Comparison of ENCODE assay signal across 9 cellular contexts in the genomic region with DNA sequence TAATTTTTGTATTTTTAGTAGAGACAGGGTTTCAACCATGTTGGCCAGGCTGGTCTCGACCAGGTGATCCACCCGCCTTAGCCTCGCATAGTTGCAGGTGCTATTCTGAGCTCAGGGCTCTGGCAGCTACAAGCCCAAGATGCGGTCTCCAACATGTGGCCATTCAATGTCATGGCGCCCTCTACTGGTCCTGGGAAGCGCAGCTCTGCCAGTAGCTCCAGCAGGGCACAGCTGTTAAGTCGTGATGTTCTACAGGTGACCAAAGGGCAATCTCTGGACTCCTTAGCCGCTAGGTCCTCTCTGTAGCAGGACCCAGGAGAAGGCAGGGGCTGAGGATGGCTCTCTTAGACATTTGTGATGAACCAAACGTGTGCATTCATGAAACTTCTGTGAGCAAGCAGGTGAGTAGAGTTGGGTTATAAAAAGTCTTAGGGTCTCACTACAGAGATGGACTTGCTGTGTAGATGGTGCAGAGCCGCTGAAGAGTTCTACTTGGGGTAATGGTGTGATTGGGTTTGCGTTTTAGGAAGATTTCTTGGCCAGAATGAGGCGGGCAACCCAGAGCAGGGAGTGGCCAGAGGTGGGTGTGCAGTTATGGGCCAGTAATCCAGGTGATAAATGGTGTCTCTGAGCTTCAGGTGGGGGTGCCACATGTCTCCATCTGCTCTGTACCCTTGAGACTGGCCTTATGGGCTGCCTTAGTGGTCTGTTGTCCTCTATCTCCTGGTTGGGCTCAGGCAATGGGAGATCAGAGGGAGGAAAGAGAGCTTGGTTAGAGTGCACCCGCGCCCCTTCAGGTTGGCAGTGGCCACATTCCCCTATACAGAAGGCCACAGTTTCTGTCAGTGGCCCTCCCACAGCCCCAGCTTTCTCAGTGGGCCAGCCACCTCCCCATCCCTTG. TPM values are rescaled to one million over a fixed set of nuclear protein-coding genes. Genes with fewer than 3 reads are reported as not detected.
DNase-seq lines count a peak whose midpoint lies in the region; ATAC-seq, FAIRE-seq and TF ChIP-seq lines count a peak whose summit lies in the region.
"Had no signal": no experiment of that assay in that cellular context is flagged by ENCODE, and none has a peak within 500 bp of the region (broad histone marks: within the 10 kb centered on the region; RNA-seq: fewer than 3 reads in every experiment).

No MANE protein-coding gene starts in this region.

- H3K9me3 Mint-ChIP-seq in activated T-helper 1 cell treated with anti-CD3 and anti-CD28 coated beads, Interleukin-12 subunit alpha, Interleukin-12 subunit beta, Interleukin-2, Interleukin-4 antibody, amounts not matched to agents 30 ng/mL and 10 ng/mL and 1 ng/mL, durations not matched to agents 14 hours and 24 hours and 36 hours, result no peaks in the 10 kb centered on the region

- peaks cover 9% of the 10 kb centered on the region for H3K4me1 Mint-ChIP-seq in activated T-helper 1 cell treated with anti-CD3 and anti-CD28 coated beads, Interleukin-12 subunit alpha, Interleukin-12 subunit beta, Interleukin-2, Interleukin-4 antibody, amounts not matched to agents 30 ng/mL and 10 ng/mL and 1 ng/mL, durations not matched to agents 14 hours and 24 hours and 36 hours (ENCODE audit: low read depth)

- no peak overlapping the region for H4K91ac ChIP-seq in IMR-90 (ENCODE audit: insufficient read depth, low read depth, low read length)

- no peak overlapping the region for H4K8ac ChIP-seq in IMR-90 (ENCODE audit: low read depth in 2 of 2, low read length in 2 of 2)

- CTCF ChIA-PET in IMR-90 (lab: Yijun Ruan, JAX), result interaction anchor here (0.6 to 4.2 kb wide), 34 partner anchors 10 to 337 kb away, joined by 3 to 90 read pairs (median 4); no protein-coding TSS in a partner anchor

- H3K9me3 ChIP-seq in IMR-90 (ENCODE audit: control insufficient read depth, insufficient read depth, low read length), result peaks cover 12% of the 10 kb centered on the region
- no peaks in the 10 kb centered on the region for H3K9me3 ChIP-seq in pancreas

- peak; percentile 51 for DNase-seq in DMS153 treated with DMSO at 0.1 percent for 48 hours (lab: John Stamatoyannopoulos, UW; ENCODE audit: unreplicated experiment)
- peak; percentile 76 for DNase-seq in IMR-90
- DNase-seq in RCC 7860 (ENCODE audit: low spot score), result peak; percentile 44
- DNase-seq in activated T-helper 1 cell treated with anti-CD3 and anti-CD28 coated beads, Interleukin-12 subunit alpha, Interleukin-12 subunit beta, Interleukin-2, Interleukin-4 antibody, amounts not matched to agents 30 ng/mL and 10 ng/mL and 1 ng/mL, durations not matched to agents 14 hours and 24 hours and 36 hours (ENCODE audit: low spot score), result peak; percentile 65
- peak; percentile 40 for DNase-seq in foreskin melanocyte
- DNase-seq in pancreas, result peak; percentile 39 to 74 (median 60)
- DNase-seq in urothelium cell line (ENCODE audit: low spot score), result peak; percentile 86

- no peak overlapping the region for H2AK5ac ChIP-seq in IMR-90 (ENCODE audit: low read depth, low read length)

- no peak overlapping the region for H3K14ac ChIP-seq in IMR-90 (replicated peaks; ENCODE audit: low read depth, low read length)

- no peak overlapping the region for H4K5ac ChIP-seq in IMR-90 (ENCODE audit: low read depth, low read length)

- peaks cover 13% of the 10 kb centered on the region for H3K27me3 ChIP-seq in IMR-90 (ENCODE audit: control insufficient read depth, insufficient read depth, low read length)
- H3K27me3 ChIP-seq in pancreas, result no peaks in the 10 kb centered on the region

- H2BK20ac ChIP-seq in IMR-90 (ENCODE audit: low read depth, low read length), result no peak overlapping the region

- H3K27ac ChIP-seq in IMR-90 (ENCODE audit: insufficient read depth, low read length) (no peak overlapping the region), pancreas (no peak overlapping the region)

- H3K23ac ChIP-seq in IMR-90 (ENCODE audit: low read depth, low read length), result no peak overlapping the region

- H2BK15ac ChIP-seq in IMR-90 (ENCODE audit: low read depth, low read length), result no peak overlapping the region

- no peak overlapping the region for H3K56ac ChIP-seq in IMR-90 (ENCODE audit: extremely low read depth, insufficient read depth, low read length)

- POLR2A ChIA-PET in IMR-90 (lab: Charles Lee; ENCODE audit: unreplicated experiment), result no interaction called here

- intact Hi-C loops in IMR-90 (cut with micrococcal nuclease) (loop anchor here (1.0 to 10.0 kb wide), 2 partner anchors 193 to 317 kb away; no protein-coding TSS in a partner anchor), pancreas (cut with DNase I) (no loop called here)
- intact Hi-C loops in activated T-helper 1 cell treated with anti-CD3 and anti-CD28 coated beads, Interleukin-12 subunit alpha, Interleukin-12 subunit beta, Interleukin-2, Interleukin-4 antibody, amounts not matched to agents 30 ng/mL and 10 ng/mL and 1 ng/mL, durations not matched to agents 14 hours and 24 hours and 36 hours (cut with micrococcal nuclease), result loop anchor here (1.0 to 5.0 kb wide), 3 partner anchors 57 to 340 kb away; no protein-coding TSS in a partner anchor

- H3K18ac ChIP-seq in IMR-90 (ENCODE audit: low read depth, low read length), result no peak overlapping the region

- peaks cover 38% of the 10 kb centered on the region for H3K27me3 Mint-ChIP-seq in activated T-helper 1 cell treated with anti-CD3 and anti-CD28 coated beads, Interleukin-12 subunit alpha, Interleukin-12 subunit beta, Interleukin-2, Interleukin-4 antibody, amounts not matched to agents 30 ng/mL and 10 ng/mL and 1 ng/mL, durations not matched to agents 14 hours and 24 hours and 36 hours (ENCODE audit: insufficient read depth)

- FAIRE-seq in RCC 7860 (lab: Jason Lieb, UNC), result no peak
- no peak for FAIRE-seq in pancreas (lab: Jason Lieb, UNC)
- FAIRE-seq in urothelium cell line (lab: Jason Lieb, UNC), result peak; percentile 55
- FAIRE-seq: endometrium had no signal

- H2AFZ ChIP-seq in IMR-90 (replicated peaks; ENCODE audit: low read length, poor library complexity), result peak overlapping the region; percentile 3

- in situ Hi-C loops in IMR-90 (cut with MboI; ENCODE audit: low sequenced_read_pairs), result loop anchor here (10.0 kb wide), 1 partner anchor 317 kb away; no protein-coding TSS in a partner anchor

- dilution Hi-C loops in IMR-90 (cut with HindIII; ENCODE audit: low sequenced_read_pairs, unreplicated experiment), result no loop called here

- no peaks in the 10 kb centered on the region for H3K36me3 Mint-ChIP-seq in activated T-helper 1 cell treated with anti-CD3 and anti-CD28 coated beads, Interleukin-12 subunit alpha, Interleukin-12 subunit beta, Interleukin-2, Interleukin-4 antibody, amounts not matched to agents 30 ng/mL and 10 ng/mL and 1 ng/mL, durations not matched to agents 14 hours and 24 hours and 36 hours (ENCODE audit: low read depth)

- H2BK120ac ChIP-seq in IMR-90 (ENCODE audit: low read depth, low read length), result no peak overlapping the region

- no peak overlapping the region for H2BK5ac ChIP-seq in IMR-90 (ENCODE audit: low read depth, low read length, poor library complexity, severe bottlenecking)

- BruUV-seq in IMR-90 (replicated peaks; lab: Mats Ljungman, UMichigan), result no TSS peak

- no peak for TF ChIP-seq POLR2A in IMR-90 (IDR thresholded peaks at IDR 0.05; ENCODE audit: low read depth, low read length)

- H4K20me1 ChIP-seq in IMR-90 (ENCODE audit: insufficient read depth, low read length), result no peaks in the 10 kb centered on the region

- WGBS in IMR-90 (ENCODE audit: extremely low coverage in 2 of 2, insufficient read length in 1 of 2), 2 experiments, result 8% methylated on average over 10 of the region's 14 CpGs; no CpG with 5 or more reads in 1 of the 2 experiments
- WGBS in pancreas, 2 donors, result 32 to 33% methylated on average over 14 of the region's 14 CpGs

- H3K27ac Mint-ChIP-seq in activated T-helper 1 cell treated with anti-CD3 and anti-CD28 coated beads, Interleukin-12 subunit alpha, Interleukin-12 subunit beta, Interleukin-2, Interleukin-4 antibody, amounts not matched to agents 30 ng/mL and 10 ng/mL and 1 ng/mL, durations not matched to agents 14 hours and 24 hours and 36 hours, result no peak overlapping the region

- H3K9me1 ChIP-seq in IMR-90 (ENCODE audit: insufficient read depth, low read length), result no peaks in the 10 kb centered on the region

- ATAC-seq in GM21360 (IDR thresholded peaks at IDR 0.05; ENCODE audit: unreplicated experiment) (peak; percentile 70), IMR-90 (ENCODE audit: low read depth) (peak; percentile 95), pancreas (peak; percentile 46 to 92 (median 86))

- H3K79me1 ChIP-seq in IMR-90 (ENCODE audit: low read depth in 1 of 2, low read length in 2 of 2), result no peaks in the 10 kb centered on the region

- peak; percentile 90 for TF ChIP-seq CTCF in IMR-90 (conservative IDR thresholded peaks at IDR 0.05; ENCODE audit: low read depth, low read length)
- peak; percentile 39 to 76 (median 58) for TF ChIP-seq CTCF in pancreas (IDR thresholded peaks at IDR 0.05)

- no peak overlapping the region for H2AK9ac ChIP-seq in IMR-90 (replicated peaks; ENCODE audit: low read depth, low read length, poor library complexity)

- H3K4me3 ChIP-seq in IMR-90 (ENCODE audit: insufficient read depth, low read depth, low read length), result no peak overlapping the region
- H3K4me3 ChIP-seq in pancreas, result no peak overlapping the region

- H3K36me3 ChIP-seq in IMR-90 (ENCODE audit: control insufficient read depth, insufficient read depth, low read length), result no peaks in the 10 kb centered on the region
- no peaks in the 10 kb centered on the region for H3K36me3 ChIP-seq in pancreas

- H3K4me2 ChIP-seq in IMR-90 (ENCODE audit: low read depth, low read length), result no peak overlapping the region

- H3K9ac ChIP-seq in IMR-90 (ENCODE audit: low read depth, low read length), result no peak overlapping the region

- no peaks in the 10 kb centered on the region for H3K4me1 ChIP-seq in IMR-90 (ENCODE audit: control insufficient read depth, insufficient read depth, low read length)
- H3K4me1 ChIP-seq in pancreas, result no peaks in the 10 kb centered on the region

- H3K4ac ChIP-seq in IMR-90 (ENCODE audit: low read depth, low read length), result no peak overlapping the region

- H3K4me3 Mint-ChIP-seq in activated T-helper 1 cell treated with anti-CD3 and anti-CD28 coated beads, Interleukin-12 subunit alpha, Interleukin-12 subunit beta, Interleukin-2, Interleukin-4 antibody, amounts not matched to agents 30 ng/mL and 10 ng/mL and 1 ng/mL, durations not matched to agents 14 hours and 24 hours and 36 hours, result no peak overlapping the region

- peak; percentile 92 for TF ChIP-seq RAD21 in IMR-90 (IDR thresholded peaks at IDR 0.05; ENCODE audit: low read length)

RNA-seq across cellular contexts. Expression of a gene that starts 31.0 kb away (rescaled TPM):
- total RNA-seq in IMR-90 (2012; rRNA removed) (not detected in 2 replicates), pancreas (not detected)
- polyA plus RNA-seq in IMR-90 (2012; rRNA removed) (0.15 TPM in 1 of 2 replicates, not detected in the other), pancreas (not detected)
- not detected in 2 replicates for polyA plus RNA-seq in IMR-90 (2012; cell fraction: cytosol; rRNA removed)
- 0.21 and 0.85 TPM in 2 replicates for polyA plus RNA-seq in IMR-90 (2012; cell fraction: nucleus; rRNA removed; ENCODE audit: low replicate concordance)
- not detected in 2 replicates for total RNA-seq in activated T-helper 1 cell treated with anti-CD3 and anti-CD28 coated beads, Interleukin-12 subunit alpha, Interleukin-12 subunit beta, Interleukin-2, Interleukin-4 antibody, amounts not matched to agents 30 ng/mL and 10 ng/mL and 1 ng/mL, durations not matched to agents 14 hours and 24 hours and 36 hours

RNA-seq across cellular contexts. Expression of a gene that starts 35.8 kb away (rescaled TPM):
- total RNA-seq in IMR-90 (2012; rRNA removed) (not detected in 2 replicates), pancreas (not detected)
- polyA plus RNA-seq in IMR-90 (2012; rRNA removed) (not detected in 2 replicates), pancreas (not detected)
- polyA plus RNA-seq in IMR-90 (2012; cell fraction: cytosol; rRNA removed), result not detected in 2 replicates
- polyA plus RNA-seq in IMR-90 (2012; cell fraction: nucleus; rRNA removed; ENCODE audit: low replicate concordance), result not detected in 2 replicates
- not detected in 2 replicates for total RNA-seq in activated T-helper 1 cell treated with anti-CD3 and anti-CD28 coated beads, Interleukin-12 subunit alpha, Interleukin-12 subunit beta, Interleukin-2, Interleukin-4 antibody, amounts not matched to agents 30 ng/mL and 10 ng/mL and 1 ng/mL, durations not matched to agents 14 hours and 24 hours and 36 hours

Comparison
In these comparisons a context has a peak if more than half of its experiments do, and no peak if none do; other contexts are left out.
1. intact Hi-C loops: an anchor here in IMR-90 (1.0 to 10.0 kb wide) and activated T-helper 1 cell treated with anti-CD3 and anti-CD28 coated beads, Interleukin-12 subunit alpha, Interleukin-12 subunit beta, Interleukin-2, Interleukin-4 antibody, amounts not matched to agents 30 ng/mL and 10 ng/mL and 1 ng/mL, durations not matched to agents 14 hours and 24 hours and 36 hours (1.0 to 5.0 kb wide); none called in pancreas.